ENCODE assay signal across 25 cellular contexts in the genomic region with DNA sequence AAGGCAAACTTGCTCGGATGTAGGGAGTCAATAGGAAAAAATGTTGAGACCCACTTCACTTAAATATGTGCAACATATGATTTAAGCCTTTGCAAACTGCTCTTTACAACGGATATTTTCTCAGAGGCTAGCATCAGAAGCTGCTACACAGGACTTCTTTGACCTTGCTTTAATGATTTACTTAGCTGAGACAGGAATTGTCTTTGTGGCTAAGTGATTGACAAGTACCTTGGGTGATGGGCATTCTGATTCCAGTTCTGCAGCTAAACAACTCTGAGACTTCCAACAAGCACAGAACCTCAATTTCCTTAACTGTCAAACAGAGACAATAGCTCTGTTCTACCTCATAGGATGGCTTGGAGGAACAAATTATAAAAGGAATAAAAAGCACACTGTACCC.
A peak's percentile ranks its signal among the peaks of the same experiment; 100 is the strongest.
DNase-seq lines count a peak whose midpoint lies in the region; ATAC-seq, FAIRE-seq and TF ChIP-seq lines count a peak whose summit lies in the region.
"Had no signal": no experiment of that assay in that cellular context is flagged by ENCODE, and none has a peak within 500 bp of the region (broad histone marks: within the 10 kb centered on the region; RNA-seq: fewer than 3 reads in every experiment).

No MANE protein-coding gene starts in this region.

- peak; percentile 89 for FAIRE-seq in RCC 7860 (lab: Jason Lieb, UNC)
- FAIRE-seq: GM12891, H54, kidney had no signal

- H3K4me1 ChIP-seq in right lobe of liver = peaks cover 0 to 27% (median 0%) of the 10 kb centered on the region in 4 donors

- TF ChIP-seq CTCF in nephron (IDR thresholded peaks at IDR 0.05; ENCODE audit: unreplicated experiment in 3 of 3) = no peak
- TF ChIP-seq CTCF in right lobe of liver (IDR thresholded peaks at IDR 0.05) = no peak

- peaks cover 37% of the 10 kb centered on the region for H3K4me1 Mint-ChIP-seq in nephron
- no peaks in the 10 kb centered on the region for H3K4me1 Mint-ChIP-seq in activated CD4-positive, alpha-beta T cell treated with anti-CD3 and anti-CD28 coated beads, Interleukin-2, amount 10 ng/mL, durations not matched to agents 24 days and 14 days

- H3K4me3 ChIP-seq in right lobe of liver = no peak overlapping the region
- H3K4me3 ChIP-seq: ovary, SK-N-MC had no signal

- H3K36me3 Mint-ChIP-seq in nephron (ENCODE audit: low read depth) = no peaks in the 10 kb centered on the region
- H3K36me3 Mint-ChIP-seq in activated CD4-positive, alpha-beta T cell treated with anti-CD3 and anti-CD28 coated beads, Interleukin-2, amount 10 ng/mL, durations not matched to agents 24 days and 14 days (ENCODE audit: low read depth) = no peaks in the 10 kb centered on the region

- peak; percentile 33 for ATAC-seq in GM19025 (IDR thresholded peaks at IDR 0.05; ENCODE audit: low read depth, unreplicated experiment)
- ATAC-seq in HG02763 (IDR thresholded peaks at IDR 0.05; ENCODE audit: unreplicated experiment) = peak; percentile 30
- no peak for ATAC-seq in right lobe of liver
- ATAC-seq: Panc1, right cardiac atrium had no signal

- H3K9me3 Mint-ChIP-seq in nephron = no peaks in the 10 kb centered on the region
- no peaks in the 10 kb centered on the region for H3K9me3 Mint-ChIP-seq in activated CD4-positive, alpha-beta T cell treated with anti-CD3 and anti-CD28 coated beads, Interleukin-2, amount 10 ng/mL, durations not matched to agents 24 days and 14 days
- H3K9me3 Mint-ChIP-seq: CD4-positive, alpha-beta T cell had no signal

- no peak overlapping the region for H3K4me3 Mint-ChIP-seq in nephron
- no peak overlapping the region for H3K4me3 Mint-ChIP-seq in activated CD4-positive, alpha-beta T cell treated with anti-CD3 and anti-CD28 coated beads, Interleukin-2, amount 10 ng/mL, durations not matched to agents 24 days and 14 days
- H3K4me3 Mint-ChIP-seq: CD4-positive, alpha-beta T cell had no signal

- H3K9me3 ChIP-seq in right lobe of liver = no peaks in the 10 kb centered on the region
- H3K9me3 ChIP-seq: ovary, upper lobe of left lung had no signal

- H3K27ac ChIP-seq in right lobe of liver = no peak overlapping the region
- H3K27ac ChIP-seq: ovary, SK-N-MC, VCaP had no signal

- DNase-seq in RCC 7860 (ENCODE audit: low spot score) = peak; percentile 46
- no peak for DNase-seq in DMS79 treated with DMSO at 0.1 percent for 48 hours (lab: John Stamatoyannopoulos, UW)
- DNase-seq in activated CD4-positive, alpha-beta T cell treated with anti-CD3 and anti-CD28 coated beads, Interleukin-2, amount 10 ng/mL, durations not matched to agents 24 days and 14 days = no peak
- DNase-seq in right lobe of liver = no peak
- no peak for DNase-seq in ecto neural progenitor cell (ENCODE audit: low spot score)
- DNase-seq: activated gamma-delta T cell treated with Interleukin-2 at 50 U/mL for 16 hours; amniotic stem cell; CD4-positive, alpha-beta T cell; foreskin melanocyte; kidney; MM.1S; NCI-H1694 treated with DMSO at 0.1 percent for 48 hours; NCI-H82; ovary; right cardiac atrium; stimulated activated CD8-positive, alpha-beta memory T cell treated with anti-CD3 and anti-CD28 coated beads, Interleukin-4, amount 100 ng/mL, for 48 hours; upper lobe of left lung had no signal

- H3K27me3 ChIP-seq in right lobe of liver = no peaks in the 10 kb centered on the region
- H3K27me3 ChIP-seq: ovary, upper lobe of left lung had no signal

- peak overlapping the region in 2 of 3 experiments; percentile 40 to 79 for H3K27ac Mint-ChIP-seq in nephron
- no peak overlapping the region for H3K27ac Mint-ChIP-seq in activated CD4-positive, alpha-beta T cell treated with anti-CD3 and anti-CD28 coated beads, Interleukin-2, amount 10 ng/mL, durations not matched to agents 24 days and 14 days
- H3K27ac Mint-ChIP-seq: CD4-positive, alpha-beta T cell had no signal

- H3K36me3 ChIP-seq in right lobe of liver = no peaks in the 10 kb centered on the region
- H3K36me3 ChIP-seq: ovary, upper lobe of left lung had no signal

- intact Hi-C loops in activated CD4-positive, alpha-beta T cell treated with anti-CD3 and anti-CD28 coated beads, Interleukin-2, amount 10 ng/mL, durations not matched to agents 24 days and 14 days (cut with micrococcal nuclease) = no loop called here
- intact Hi-C loops in right lobe of liver (cut with DNase I) = no loop called here

- TF ChIP-seq POLR2A in right lobe of liver (IDR thresholded peaks at IDR 0.05) = no peak

- 82% methylated on average over 2 of the region's 2 CpGs for WGBS in right lobe of liver (ENCODE audit: insufficient coverage, low coverage, low lambda C conversion rate, missing lambda C conversion rate)

- no peaks in the 10 kb centered on the region for H3K27me3 Mint-ChIP-seq in nephron (ENCODE audit: low read depth)
- H3K27me3 Mint-ChIP-seq in activated CD4-positive, alpha-beta T cell treated with anti-CD3 and anti-CD28 coated beads, Interleukin-2, amount 10 ng/mL, durations not matched to agents 24 days and 14 days = no peaks in the 10 kb centered on the region
- H3K27me3 Mint-ChIP-seq: CD4-positive, alpha-beta T cell had no signal

Comparison
In these comparisons a context has a peak if more than half of its experiments do, and no peak if none do; other contexts are left out.
1. ATAC-seq: peak in GM19025 (single experiment) and HG02763 (single experiment); none in right lobe of liver (0 of 4).